ENCODE assay signal across 1 cellular context in the genomic region with DNA sequence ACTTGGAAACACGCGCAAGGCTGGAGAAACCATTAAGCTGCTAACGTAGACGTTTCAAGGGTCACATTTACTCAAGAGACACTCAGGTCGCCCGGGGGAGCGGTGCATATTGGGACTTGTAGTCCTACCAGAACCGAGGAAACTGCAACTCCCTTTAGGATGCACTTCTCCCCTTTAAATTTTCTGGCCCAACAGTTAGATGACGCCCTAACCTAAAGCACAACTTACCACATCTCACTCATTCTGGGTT.
TF ChIP-seq lines count a peak whose summit lies in the region.

No MANE protein-coding gene starts in this region.

TF ChIP-seq in HepG2, 621 proteins besides CTCF, POLR2A, EP300 and RAD21 (continued from another document):
- TF ChIP-seq, protein P1, sequence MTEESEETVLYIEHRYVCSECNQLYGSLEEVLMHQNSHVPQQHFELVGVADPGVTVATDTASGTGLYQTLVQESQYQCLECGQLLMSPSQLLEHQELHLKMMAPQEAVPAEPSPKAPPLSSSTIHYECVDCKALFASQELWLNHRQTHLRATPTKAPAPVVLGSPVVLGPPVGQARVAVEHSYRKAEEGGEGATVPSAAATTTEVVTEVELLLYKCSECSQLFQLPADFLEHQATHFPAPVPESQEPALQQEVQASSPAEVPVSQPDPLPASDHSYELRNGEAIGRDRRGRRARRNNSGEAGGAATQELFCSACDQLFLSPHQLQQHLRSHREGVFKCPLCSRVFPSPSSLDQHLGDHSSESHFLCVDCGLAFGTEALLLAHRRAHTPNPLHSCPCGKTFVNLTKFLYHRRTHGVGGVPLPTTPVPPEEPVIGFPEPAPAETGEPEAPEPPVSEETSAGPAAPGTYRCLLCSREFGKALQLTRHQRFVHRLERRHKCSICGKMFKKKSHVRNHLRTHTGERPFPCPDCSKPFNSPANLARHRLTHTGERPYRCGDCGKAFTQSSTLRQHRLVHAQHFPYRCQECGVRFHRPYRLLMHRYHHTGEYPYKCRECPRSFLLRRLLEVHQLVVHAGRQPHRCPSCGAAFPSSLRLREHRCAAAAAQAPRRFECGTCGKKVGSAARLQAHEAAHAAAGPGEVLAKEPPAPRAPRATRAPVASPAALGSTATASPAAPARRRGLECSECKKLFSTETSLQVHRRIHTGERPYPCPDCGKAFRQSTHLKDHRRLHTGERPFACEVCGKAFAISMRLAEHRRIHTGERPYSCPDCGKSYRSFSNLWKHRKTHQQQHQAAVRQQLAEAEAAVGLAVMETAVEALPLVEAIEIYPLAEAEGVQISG (CRISPR knock-in tag; IDR thresholded peaks at IDR 0.05): 0 out of 2 replicates have a peak, but pooled peaks have one; percentile 12
- TF ChIP-seq RFXAP (CRISPR knock-in tag; IDR thresholded peaks at IDR 0.05; ENCODE audit: borderline replicate concordance): peak; percentile 86; the same call in 1 of the 2 replicates
- TF ChIP-seq ZNF644 (CRISPR knock-in tag; IDR thresholded peaks at IDR 0.05; ENCODE audit: low read depth): peak; percentile 3; the same call in 1 of the 2 replicates
- TF ChIP-seq TGIF2 (CRISPR knock-in tag; IDR thresholded peaks at IDR 0.05): peak; percentile 41; the same call in 1 of the 2 replicates
- TF ChIP-seq CEBPB (IDR thresholded peaks at IDR 0.05; ENCODE audit: borderline replicate concordance, low read depth, low read length): 0 out of 2 replicates have a peak, but pooled peaks have one; percentile 3
- TF ChIP-seq RAD51 (IDR thresholded peaks at IDR 0.05; ENCODE audit: borderline replicate concordance): no peak
- peak; percentile 27; the same call in 1 of the 2 replicates for TF ChIP-seq HDAC2 (CRISPR knock-in tag; IDR thresholded peaks at IDR 0.05)
- peak; percentile 68 for TF ChIP-seq HNF4G (IDR thresholded peaks at IDR 0.05; ENCODE audit: borderline replicate concordance, low read depth, low read length)
- TF ChIP-seq HNF4G (CRISPR knock-in tag; IDR thresholded peaks at IDR 0.05; ENCODE audit: borderline replicate concordance, low read depth): no peak
- peak; percentile 81; the same call in 1 of the 2 replicates for TF ChIP-seq KDM5A (IDR thresholded peaks at IDR 0.05; ENCODE audit: borderline replicate concordance, low read length)
- TF ChIP-seq, protein P2, sequence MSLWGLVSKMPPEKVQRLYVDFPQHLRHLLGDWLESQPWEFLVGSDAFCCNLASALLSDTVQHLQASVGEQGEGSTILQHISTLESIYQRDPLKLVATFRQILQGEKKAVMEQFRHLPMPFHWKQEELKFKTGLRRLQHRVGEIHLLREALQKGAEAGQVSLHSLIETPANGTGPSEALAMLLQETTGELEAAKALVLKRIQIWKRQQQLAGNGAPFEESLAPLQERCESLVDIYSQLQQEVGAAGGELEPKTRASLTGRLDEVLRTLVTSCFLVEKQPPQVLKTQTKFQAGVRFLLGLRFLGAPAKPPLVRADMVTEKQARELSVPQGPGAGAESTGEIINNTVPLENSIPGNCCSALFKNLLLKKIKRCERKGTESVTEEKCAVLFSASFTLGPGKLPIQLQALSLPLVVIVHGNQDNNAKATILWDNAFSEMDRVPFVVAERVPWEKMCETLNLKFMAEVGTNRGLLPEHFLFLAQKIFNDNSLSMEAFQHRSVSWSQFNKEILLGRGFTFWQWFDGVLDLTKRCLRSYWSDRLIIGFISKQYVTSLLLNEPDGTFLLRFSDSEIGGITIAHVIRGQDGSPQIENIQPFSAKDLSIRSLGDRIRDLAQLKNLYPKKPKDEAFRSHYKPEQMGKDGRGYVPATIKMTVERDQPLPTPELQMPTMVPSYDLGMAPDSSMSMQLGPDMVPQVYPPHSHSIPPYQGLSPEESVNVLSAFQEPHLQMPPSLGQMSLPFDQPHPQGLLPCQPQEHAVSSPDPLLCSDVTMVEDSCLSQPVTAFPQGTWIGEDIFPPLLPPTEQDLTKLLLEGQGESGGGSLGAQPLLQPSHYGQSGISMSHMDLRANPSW (CRISPR knock-in tag; IDR thresholded peaks at IDR 0.05; ENCODE audit: borderline replicate concordance): 0 out of 2 replicates have a peak, but pooled peaks have one; percentile 25
- 0 out of 2 replicates have a peak, but pooled peaks have one; percentile 16 for TF ChIP-seq ZSCAN21 (CRISPR knock-in tag; IDR thresholded peaks at IDR 0.05; ENCODE audit: borderline replicate concordance)
- 0 out of 2 replicates have a peak, but pooled peaks have one; percentile 14 for TF ChIP-seq XBP1 (CRISPR knock-in tag; IDR thresholded peaks at IDR 0.05)
- TF ChIP-seq NCOA1 (CRISPR knock-in tag; IDR thresholded peaks at IDR 0.05): 0 out of 2 replicates have a peak, but pooled peaks have one; percentile 41
- no peak for TF ChIP-seq RBFOX2 (IDR thresholded peaks at IDR 0.05; ENCODE audit: low read depth, low read length)
- no peak for TF ChIP-seq SOX6 (IDR thresholded peaks at IDR 0.05)
- TF ChIP-seq SOX6 (CRISPR knock-in tag; IDR thresholded peaks at IDR 0.05): no peak
- peak; percentile 94 for TF ChIP-seq NAIF1 (CRISPR knock-in tag; IDR thresholded peaks at IDR 0.05; ENCODE audit: borderline replicate concordance)
- TF ChIP-seq HDAC1 (CRISPR knock-in tag; IDR thresholded peaks at IDR 0.05): 0 out of 2 replicates have a peak, but pooled peaks have one; percentile 4
- TF ChIP-seq, protein P3, sequence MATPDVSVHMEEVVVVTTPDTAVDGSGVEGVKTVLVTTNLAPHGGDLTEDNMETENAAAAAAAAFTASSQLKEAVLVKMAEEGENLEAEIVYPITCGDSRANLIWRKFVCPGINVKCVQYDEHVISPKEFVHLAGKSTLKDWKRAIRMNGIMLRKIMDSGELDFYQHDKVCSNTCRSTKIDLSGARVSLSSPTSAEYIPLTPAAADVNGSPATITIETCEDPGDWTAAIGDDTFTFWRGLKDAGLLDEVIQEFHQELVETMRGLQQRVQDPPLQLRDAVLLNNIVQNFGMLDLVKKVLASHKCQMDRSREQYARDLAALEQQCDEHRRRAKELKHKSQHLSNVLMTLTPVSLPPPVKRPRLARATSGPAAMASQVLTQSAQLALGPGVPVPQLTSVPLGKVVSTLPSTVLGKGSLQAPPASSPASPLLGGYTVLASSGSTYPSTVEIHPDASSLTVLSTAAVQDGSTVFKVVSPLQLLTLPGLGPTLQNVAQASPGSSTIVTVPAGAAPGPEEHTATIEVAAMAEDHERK (CRISPR knock-in tag; IDR thresholded peaks at IDR 0.05; ENCODE audit: low read depth): peak; percentile 53
- TF ChIP-seq, protein P4, sequence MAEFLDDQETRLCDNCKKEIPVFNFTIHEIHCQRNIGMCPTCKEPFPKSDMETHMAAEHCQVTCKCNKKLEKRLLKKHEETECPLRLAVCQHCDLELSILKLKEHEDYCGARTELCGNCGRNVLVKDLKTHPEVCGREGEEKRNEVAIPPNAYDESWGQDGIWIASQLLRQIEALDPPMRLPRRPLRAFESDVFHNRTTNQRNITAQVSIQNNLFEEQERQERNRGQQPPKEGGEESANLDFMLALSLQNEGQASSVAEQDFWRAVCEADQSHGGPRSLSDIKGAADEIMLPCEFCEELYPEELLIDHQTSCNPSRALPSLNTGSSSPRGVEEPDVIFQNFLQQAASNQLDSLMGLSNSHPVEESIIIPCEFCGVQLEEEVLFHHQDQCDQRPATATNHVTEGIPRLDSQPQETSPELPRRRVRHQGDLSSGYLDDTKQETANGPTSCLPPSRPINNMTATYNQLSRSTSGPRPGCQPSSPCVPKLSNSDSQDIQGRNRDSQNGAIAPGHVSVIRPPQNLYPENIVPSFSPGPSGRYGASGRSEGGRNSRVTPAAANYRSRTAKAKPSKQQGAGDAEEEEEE (CRISPR knock-in tag; IDR thresholded peaks at IDR 0.05; ENCODE audit: borderline replicate concordance): no peak
- no peak for TF ChIP-seq ARNT2 (CRISPR knock-in tag; IDR thresholded peaks at IDR 0.05; ENCODE audit: low read depth)
- TF ChIP-seq, protein P5, sequence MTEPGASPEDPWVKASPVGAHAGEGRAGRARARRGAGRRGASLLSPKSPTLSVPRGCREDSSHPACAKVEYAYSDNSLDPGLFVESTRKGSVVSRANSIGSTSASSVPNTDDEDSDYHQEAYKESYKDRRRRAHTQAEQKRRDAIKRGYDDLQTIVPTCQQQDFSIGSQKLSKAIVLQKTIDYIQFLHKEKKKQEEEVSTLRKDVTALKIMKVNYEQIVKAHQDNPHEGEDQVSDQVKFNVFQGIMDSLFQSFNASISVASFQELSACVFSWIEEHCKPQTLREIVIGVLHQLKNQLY (CRISPR knock-in tag; IDR thresholded peaks at IDR 0.05): peak; percentile 53; the same call in 1 of the 2 replicates
- 0 out of 4 replicates have a peak, but pooled peaks of 1 of the 2 experiments have one; percentile 1 for TF ChIP-seq MAFK (conservative IDR thresholded peaks at IDR 0.05 in 1 of 2, IDR thresholded peaks at IDR 0.05 in 1 of 2; ENCODE audit: low read length in 2 of 2)
- TF ChIP-seq ZNF713 (CRISPR knock-in tag; IDR thresholded peaks at IDR 0.05): no peak
- peak; percentile 25; the same call in 1 of the 2 replicates for TF ChIP-seq RNF2 (conservative IDR thresholded peaks at IDR 0.05; ENCODE audit: low read depth)
- no peak for TF ChIP-seq ADNP (CRISPR knock-in tag; IDR thresholded peaks at IDR 0.05)
- no peak for TF ChIP-seq KAT7 (CRISPR knock-in tag; IDR thresholded peaks at IDR 0.05; ENCODE audit: borderline replicate concordance)
- TF ChIP-seq, protein P6, sequence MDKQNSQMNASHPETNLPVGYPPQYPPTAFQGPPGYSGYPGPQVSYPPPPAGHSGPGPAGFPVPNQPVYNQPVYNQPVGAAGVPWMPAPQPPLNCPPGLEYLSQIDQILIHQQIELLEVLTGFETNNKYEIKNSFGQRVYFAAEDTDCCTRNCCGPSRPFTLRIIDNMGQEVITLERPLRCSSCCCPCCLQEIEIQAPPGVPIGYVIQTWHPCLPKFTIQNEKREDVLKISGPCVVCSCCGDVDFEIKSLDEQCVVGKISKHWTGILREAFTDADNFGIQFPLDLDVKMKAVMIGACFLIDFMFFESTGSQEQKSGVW (CRISPR knock-in tag; IDR thresholded peaks at IDR 0.05; ENCODE audit: borderline replicate concordance): no peak
- TF ChIP-seq, protein P7, sequence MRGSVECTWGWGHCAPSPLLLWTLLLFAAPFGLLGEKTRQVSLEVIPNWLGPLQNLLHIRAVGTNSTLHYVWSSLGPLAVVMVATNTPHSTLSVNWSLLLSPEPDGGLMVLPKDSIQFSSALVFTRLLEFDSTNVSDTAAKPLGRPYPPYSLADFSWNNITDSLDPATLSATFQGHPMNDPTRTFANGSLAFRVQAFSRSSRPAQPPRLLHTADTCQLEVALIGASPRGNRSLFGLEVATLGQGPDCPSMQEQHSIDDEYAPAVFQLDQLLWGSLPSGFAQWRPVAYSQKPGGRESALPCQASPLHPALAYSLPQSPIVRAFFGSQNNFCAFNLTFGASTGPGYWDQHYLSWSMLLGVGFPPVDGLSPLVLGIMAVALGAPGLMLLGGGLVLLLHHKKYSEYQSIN (CRISPR knock-in tag; IDR thresholded peaks at IDR 0.05; ENCODE audit: borderline replicate concordance): no peak
- TF ChIP-seq SAP130 (CRISPR knock-in tag; IDR thresholded peaks at IDR 0.05; ENCODE audit: low read depth): peak; percentile 63; the same call in 1 of the 2 replicates
- TF ChIP-seq ZNF180 (CRISPR knock-in tag; IDR thresholded peaks at IDR 0.05; ENCODE audit: borderline replicate concordance, low read depth): no peak
- TF ChIP-seq, protein P8, sequence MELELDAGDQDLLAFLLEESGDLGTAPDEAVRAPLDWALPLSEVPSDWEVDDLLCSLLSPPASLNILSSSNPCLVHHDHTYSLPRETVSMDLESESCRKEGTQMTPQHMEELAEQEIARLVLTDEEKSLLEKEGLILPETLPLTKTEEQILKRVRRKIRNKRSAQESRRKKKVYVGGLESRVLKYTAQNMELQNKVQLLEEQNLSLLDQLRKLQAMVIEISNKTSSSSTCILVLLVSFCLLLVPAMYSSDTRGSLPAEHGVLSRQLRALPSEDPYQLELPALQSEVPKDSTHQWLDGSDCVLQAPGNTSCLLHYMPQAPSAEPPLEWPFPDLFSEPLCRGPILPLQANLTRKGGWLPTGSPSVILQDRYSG (CRISPR knock-in tag; IDR thresholded peaks at IDR 0.05): 0 out of 2 replicates have a peak, but pooled peaks have one; percentile 3
- TF ChIP-seq, protein P9, sequence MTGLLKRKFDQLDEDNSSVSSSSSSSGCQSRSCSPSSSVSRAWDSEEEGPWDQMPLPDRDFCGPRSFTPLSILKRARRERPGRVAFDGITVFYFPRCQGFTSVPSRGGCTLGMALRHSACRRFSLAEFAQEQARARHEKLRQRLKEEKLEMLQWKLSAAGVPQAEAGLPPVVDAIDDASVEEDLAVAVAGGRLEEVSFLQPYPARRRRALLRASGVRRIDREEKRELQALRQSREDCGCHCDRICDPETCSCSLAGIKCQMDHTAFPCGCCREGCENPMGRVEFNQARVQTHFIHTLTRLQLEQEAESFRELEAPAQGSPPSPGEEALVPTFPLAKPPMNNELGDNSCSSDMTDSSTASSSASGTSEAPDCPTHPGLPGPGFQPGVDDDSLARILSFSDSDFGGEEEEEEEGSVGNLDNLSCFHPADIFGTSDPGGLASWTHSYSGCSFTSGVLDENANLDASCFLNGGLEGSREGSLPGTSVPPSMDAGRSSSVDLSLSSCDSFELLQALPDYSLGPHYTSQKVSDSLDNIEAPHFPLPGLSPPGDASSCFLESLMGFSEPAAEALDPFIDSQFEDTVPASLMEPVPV (CRISPR knock-in tag; IDR thresholded peaks at IDR 0.05): 0 out of 2 replicates have a peak, but pooled peaks have one; percentile 1
- 0 out of 2 replicates have a peak, but pooled peaks have one; percentile 18 for TF ChIP-seq MIER2 (CRISPR knock-in tag; IDR thresholded peaks at IDR 0.05)
- TF ChIP-seq YY1 (IDR thresholded peaks at IDR 0.05; ENCODE audit: insufficient read depth, insufficient replicate concordance, low read depth, low read length): peak; percentile 60
TF ChIP-seq in HepG2: peak in this region for 54.
